Comparison of ENCODE assay signal across 1 cellular context in the genomic region with DNA sequence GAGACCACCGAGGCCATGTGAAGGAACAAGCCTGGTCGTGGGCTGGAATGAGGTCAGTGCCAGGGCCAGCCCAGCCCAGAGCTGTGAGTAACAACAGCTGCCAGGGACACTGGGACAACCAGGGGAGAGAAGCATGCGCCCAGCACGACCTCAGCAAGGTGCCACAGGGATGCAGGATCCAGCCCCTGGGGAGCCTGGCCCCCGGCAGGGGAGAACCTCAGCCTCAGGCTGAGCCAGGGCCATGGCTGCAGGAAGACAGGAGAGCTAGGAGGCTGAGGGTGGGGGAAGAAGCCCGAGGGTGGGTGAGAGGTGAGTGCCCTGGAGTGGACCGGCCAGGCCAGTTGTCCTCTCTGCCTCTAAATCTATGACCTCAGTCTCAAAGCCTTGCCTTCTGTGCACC.
TF ChIP-seq lines count a peak whose summit lies in the region.

No MANE protein-coding gene starts in this region.

TF ChIP-seq in H1, 55 proteins besides CTCF, POLR2A, EP300 and RAD21:
- TF ChIP-seq CBX5 (IDR thresholded peaks at IDR 0.05; ENCODE audit: low read depth, low read length): no peak
- TF ChIP-seq GABPA (IDR thresholded peaks at IDR 0.05; ENCODE audit: borderline replicate concordance, insufficient read depth, low read length): no peak
- no peak for TF ChIP-seq TCF12 (IDR thresholded peaks at IDR 0.05; ENCODE audit: low read depth, low read length)
- no peak for TF ChIP-seq CHD2 (IDR thresholded peaks at IDR 0.05; ENCODE audit: low read length)
- no peak for TF ChIP-seq YY1 (IDR thresholded peaks at IDR 0.05; ENCODE audit: low read depth, low read length)
- no peak for TF ChIP-seq CTBP2 (IDR thresholded peaks at IDR 0.05; ENCODE audit: borderline replicate concordance, insufficient read depth, insufficient read length, low read length)
